Comparison of ENCODE assay signal across 10 cellular contexts in genomic region chr4:177118596-177118995, GRCh38.
A peak's percentile ranks its signal among the peaks of the same experiment; 100 is the strongest.
DNase-seq lines count a peak whose midpoint lies in the region; ATAC-seq, FAIRE-seq and TF ChIP-seq lines count a peak whose summit lies in the region.
"Had no signal": no experiment of that assay in that cellular context is flagged by ENCODE, and none has a peak within 500 bp of the region (broad histone marks: within the 10 kb centered on the region; RNA-seq: fewer than 3 reads in every experiment).

No MANE protein-coding gene starts in this region.

- FAIRE-seq in kidney (lab: Jason Lieb, UNC) = no peak

- ATAC-seq in GM19324 (IDR thresholded peaks at IDR 0.05; ENCODE audit: low FRiP score, unreplicated experiment) = no peak

- no peak overlapping the region for H2AFZ ChIP-seq in osteoblast (ENCODE audit: low read length)

- peak overlapping the region; percentile 70 for H3K4me2 ChIP-seq in osteoblast (ENCODE audit: insufficient read depth, low read length)

- H3K9ac ChIP-seq in kidney (ENCODE audit: low read length in 2 of 2) = no peak overlapping the region

- peak overlapping the region; percentile 84 for H3K27ac ChIP-seq in osteoblast (ENCODE audit: low read depth, low read length)
- H3K27ac ChIP-seq in kidney (ENCODE audit: low read depth in 2 of 2, low read length in 2 of 2) = no peak overlapping the region

- TF ChIP-seq CTCF in osteoblast (IDR thresholded peaks at IDR 0.05; ENCODE audit: extremely low read depth, low read depth, low read length) (no peak), kidney (IDR thresholded peaks at IDR 0.05; ENCODE audit: borderline replicate concordance, extremely low read depth, insufficient read depth) (no peak)

- intact Hi-C loops in kidney (cut with DNase I) = no loop called here

- H3K79me2 ChIP-seq in osteoblast (ENCODE audit: insufficient read depth, low read length) = no peaks in the 10 kb centered on the region

- H3K4me1 ChIP-seq in osteoblast (ENCODE audit: insufficient read depth, low read length) = peaks cover 32% of the 10 kb centered on the region
- H3K4me1 ChIP-seq in kidney (ENCODE audit: control insufficient read depth in 1 of 2, insufficient read depth in 1 of 2, low read depth in 1 of 2, low read length in 2 of 2) = no peaks in the 10 kb centered on the region

- no peaks in the 10 kb centered on the region for H3K27me3 ChIP-seq in osteoblast (ENCODE audit: insufficient read depth, low read length)

- H4K20me1 ChIP-seq in osteoblast (ENCODE audit: insufficient read depth, low read length) = no peaks in the 10 kb centered on the region

- H3K4me3 ChIP-seq in osteoblast (ENCODE audit: insufficient read depth, low read length) (no peak overlapping the region), kidney (ENCODE audit: low read length in 2 of 2) (no peak overlapping the region)

- DNase-seq in AG20443 (ENCODE audit: low spot score) (peak; percentile 74), RPMI7951 (ENCODE audit: low read depth) (peak; percentile 81), fibroblast of the conjunctiva (ENCODE audit: low read depth) (peak; percentile 93), osteoblast (ENCODE audit: insufficient read length, low spot score, missing footprints) (no peak), NCI-H2171 treated with DMSO at 0.1 percent for 48 hours (lab: John Stamatoyannopoulos, UW) (no peak), 8988T (no peak), kidney (no peak)
- DNase-seq: NCI-H1417 treated with DMSO at 0.1 percent for 48 hours, T1000 had no signal

- H3K9me3 ChIP-seq in osteoblast (ENCODE audit: low read depth, low read length) (no peaks in the 10 kb centered on the region), kidney (ENCODE audit: control insufficient read depth in 1 of 2, low read length in 2 of 2) (peaks cover 0 to 4% of the 10 kb centered on the region in 2 donors)

- H3K36me3 ChIP-seq in osteoblast (ENCODE audit: insufficient read depth, low read length) = no peaks in the 10 kb centered on the region
- H3K36me3 ChIP-seq in kidney (ENCODE audit: control insufficient read depth in 1 of 2, insufficient read depth in 2 of 2, low read length in 2 of 2) = no peaks in the 10 kb centered on the region

Comparison
In these comparisons a context has a peak if more than half of its experiments do, and no peak if none do; other contexts are left out.
1. DNase-seq: peak in AG20443 (single experiment), RPMI7951 (single experiment) and fibroblast of the conjunctiva (single experiment); none in osteoblast (single experiment), NCI-H2171 treated with DMSO at 0.1 percent for 48 hours (single experiment), 8988T (single experiment) and kidney (single experiment).